In genomic region chr20:18428490-18429173, GRCh38 we compare ENCODE assay signal across 1 cellular context.
A peak's percentile ranks its signal among the peaks of the same experiment; 100 is the strongest.
TF ChIP-seq lines count a peak whose summit lies in the region.

No MANE protein-coding gene starts in this region.

TF ChIP-seq in HepG2, 621 proteins besides CTCF, POLR2A, EP300 and RAD21 (continues in another document):
- TF ChIP-seq ERF (CRISPR knock-in tag; IDR thresholded peaks at IDR 0.05) = 0 out of 2 replicates have a peak, but pooled peaks have one; percentile 22
- TF ChIP-seq, protein P1, sequence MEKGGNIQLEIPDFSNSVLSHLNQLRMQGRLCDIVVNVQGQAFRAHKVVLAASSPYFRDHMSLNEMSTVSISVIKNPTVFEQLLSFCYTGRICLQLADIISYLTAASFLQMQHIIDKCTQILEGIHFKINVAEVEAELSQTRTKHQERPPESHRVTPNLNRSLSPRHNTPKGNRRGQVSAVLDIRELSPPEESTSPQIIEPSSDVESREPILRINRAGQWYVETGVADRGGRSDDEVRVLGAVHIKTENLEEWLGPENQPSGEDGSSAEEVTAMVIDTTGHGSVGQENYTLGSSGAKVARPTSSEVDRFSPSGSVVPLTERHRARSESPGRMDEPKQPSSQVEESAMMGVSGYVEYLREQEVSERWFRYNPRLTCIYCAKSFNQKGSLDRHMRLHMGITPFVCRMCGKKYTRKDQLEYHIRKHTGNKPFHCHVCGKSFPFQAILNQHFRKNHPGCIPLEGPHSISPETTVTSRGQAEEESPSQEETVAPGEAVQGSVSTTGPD (CRISPR knock-in tag; IDR thresholded peaks at IDR 0.05) = peak; percentile 93
- no peak for TF ChIP-seq TEAD2 (CRISPR knock-in tag; IDR thresholded peaks at IDR 0.05)
- TF ChIP-seq FLYWCH1 (CRISPR knock-in tag; IDR thresholded peaks at IDR 0.05) = no peak
- TF ChIP-seq, protein P2, sequence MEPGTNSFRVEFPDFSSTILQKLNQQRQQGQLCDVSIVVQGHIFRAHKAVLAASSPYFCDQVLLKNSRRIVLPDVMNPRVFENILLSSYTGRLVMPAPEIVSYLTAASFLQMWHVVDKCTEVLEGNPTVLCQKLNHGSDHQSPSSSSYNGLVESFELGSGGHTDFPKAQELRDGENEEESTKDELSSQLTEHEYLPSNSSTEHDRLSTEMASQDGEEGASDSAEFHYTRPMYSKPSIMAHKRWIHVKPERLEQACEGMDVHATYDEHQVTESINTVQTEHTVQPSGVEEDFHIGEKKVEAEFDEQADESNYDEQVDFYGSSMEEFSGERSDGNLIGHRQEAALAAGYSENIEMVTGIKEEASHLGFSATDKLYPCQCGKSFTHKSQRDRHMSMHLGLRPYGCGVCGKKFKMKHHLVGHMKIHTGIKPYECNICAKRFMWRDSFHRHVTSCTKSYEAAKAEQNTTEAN (CRISPR knock-in tag; conservative IDR thresholded peaks at IDR 0.05) = no peak
- no peak for TF ChIP-seq ZBTB2 (CRISPR knock-in tag; IDR thresholded peaks at IDR 0.05; ENCODE audit: low read depth)
- peak; percentile 20 to 64; a peak in 2 of 4 replicates for TF ChIP-seq NR2F1 (CRISPR knock-in tag; IDR thresholded peaks at IDR 0.05)
- peak; percentile 69; the same call in 1 of the 2 replicates for TF ChIP-seq PRDM10 (CRISPR knock-in tag; IDR thresholded peaks at IDR 0.05; ENCODE audit: low read depth)
- peak; percentile 90 for TF ChIP-seq ZNF644 (CRISPR knock-in tag; IDR thresholded peaks at IDR 0.05; ENCODE audit: low read depth)
- no peak for TF ChIP-seq HCFC1 (IDR thresholded peaks at IDR 0.05; ENCODE audit: low read depth, low read length)
- TF ChIP-seq ZFY (CRISPR knock-in tag; IDR thresholded peaks at IDR 0.05) = no peak
- TF ChIP-seq ZNF746 (CRISPR knock-in tag; IDR thresholded peaks at IDR 0.05) = no peak
- TF ChIP-seq TEAD3 (CRISPR knock-in tag; optimal IDR thresholded peaks at IDR 0.05; ENCODE audit: borderline replicate concordance) = peak; percentile 10
- TF ChIP-seq CHD4 (IDR thresholded peaks at IDR 0.05; ENCODE audit: borderline replicate concordance, low read length) = no peak
- no peak for TF ChIP-seq DDIT3 (CRISPR knock-in tag; IDR thresholded peaks at IDR 0.05)
- TF ChIP-seq ASH2L (IDR thresholded peaks at IDR 0.05; ENCODE audit: insufficient read length, low read depth, low read length) = no peak
- TF ChIP-seq SNAI1 (CRISPR knock-in tag; IDR thresholded peaks at IDR 0.05; ENCODE audit: borderline replicate concordance) = no peak
- TF ChIP-seq ZNF891 (CRISPR knock-in tag; IDR thresholded peaks at IDR 0.05) = no peak
- TF ChIP-seq REST (IDR thresholded peaks at IDR 0.05; ENCODE audit: borderline replicate concordance in 1 of 2, low read depth in 1 of 2, low read length in 2 of 2) = no peak
- no peak for TF ChIP-seq DR1 (CRISPR knock-in tag; IDR thresholded peaks at IDR 0.05)
- TF ChIP-seq, protein P3, sequence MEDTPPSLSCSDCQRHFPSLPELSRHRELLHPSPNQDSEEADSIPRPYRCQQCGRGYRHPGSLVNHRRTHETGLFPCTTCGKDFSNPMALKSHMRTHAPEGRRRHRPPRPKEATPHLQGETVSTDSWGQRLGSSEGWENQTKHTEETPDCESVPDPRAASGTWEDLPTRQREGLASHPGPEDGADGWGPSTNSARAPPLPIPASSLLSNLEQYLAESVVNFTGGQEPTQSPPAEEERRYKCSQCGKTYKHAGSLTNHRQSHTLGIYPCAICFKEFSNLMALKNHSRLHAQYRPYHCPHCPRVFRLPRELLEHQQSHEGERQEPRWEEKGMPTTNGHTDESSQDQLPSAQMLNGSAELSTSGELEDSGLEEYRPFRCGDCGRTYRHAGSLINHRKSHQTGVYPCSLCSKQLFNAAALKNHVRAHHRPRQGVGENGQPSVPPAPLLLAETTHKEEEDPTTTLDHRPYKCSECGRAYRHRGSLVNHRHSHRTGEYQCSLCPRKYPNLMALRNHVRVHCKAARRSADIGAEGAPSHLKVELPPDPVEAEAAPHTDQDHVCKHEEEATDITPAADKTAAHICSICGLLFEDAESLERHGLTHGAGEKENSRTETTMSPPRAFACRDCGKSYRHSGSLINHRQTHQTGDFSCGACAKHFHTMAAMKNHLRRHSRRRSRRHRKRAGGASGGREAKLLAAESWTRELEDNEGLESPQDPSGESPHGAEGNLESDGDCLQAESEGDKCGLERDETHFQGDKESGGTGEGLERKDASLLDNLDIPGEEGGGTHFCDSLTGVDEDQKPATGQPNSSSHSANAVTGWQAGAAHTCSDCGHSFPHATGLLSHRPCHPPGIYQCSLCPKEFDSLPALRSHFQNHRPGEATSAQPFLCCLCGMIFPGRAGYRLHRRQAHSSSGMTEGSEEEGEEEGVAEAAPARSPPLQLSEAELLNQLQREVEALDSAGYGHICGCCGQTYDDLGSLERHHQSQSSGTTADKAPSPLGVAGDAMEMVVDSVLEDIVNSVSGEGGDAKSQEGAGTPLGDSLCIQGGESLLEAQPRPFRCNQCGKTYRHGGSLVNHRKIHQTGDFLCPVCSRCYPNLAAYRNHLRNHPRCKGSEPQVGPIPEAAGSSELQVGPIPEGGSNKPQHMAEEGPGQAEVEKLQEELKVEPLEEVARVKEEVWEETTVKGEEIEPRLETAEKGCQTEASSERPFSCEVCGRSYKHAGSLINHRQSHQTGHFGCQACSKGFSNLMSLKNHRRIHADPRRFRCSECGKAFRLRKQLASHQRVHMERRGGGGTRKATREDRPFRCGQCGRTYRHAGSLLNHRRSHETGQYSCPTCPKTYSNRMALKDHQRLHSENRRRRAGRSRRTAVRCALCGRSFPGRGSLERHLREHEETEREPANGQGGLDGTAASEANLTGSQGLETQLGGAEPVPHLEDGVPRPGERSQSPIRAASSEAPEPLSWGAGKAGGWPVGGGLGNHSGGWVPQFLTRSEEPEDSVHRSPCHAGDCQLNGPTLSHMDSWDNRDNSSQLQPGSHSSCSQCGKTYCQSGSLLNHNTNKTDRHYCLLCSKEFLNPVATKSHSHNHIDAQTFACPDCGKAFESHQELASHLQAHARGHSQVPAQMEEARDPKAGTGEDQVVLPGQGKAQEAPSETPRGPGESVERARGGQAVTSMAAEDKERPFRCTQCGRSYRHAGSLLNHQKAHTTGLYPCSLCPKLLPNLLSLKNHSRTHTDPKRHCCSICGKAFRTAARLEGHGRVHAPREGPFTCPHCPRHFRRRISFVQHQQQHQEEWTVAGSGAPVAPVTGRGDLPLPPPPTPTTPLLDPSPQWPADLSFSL (CRISPR knock-in tag; IDR thresholded peaks at IDR 0.05) = 0 out of 2 replicates have a peak, but pooled peaks have one; percentile 32
- TF ChIP-seq, protein P4, sequence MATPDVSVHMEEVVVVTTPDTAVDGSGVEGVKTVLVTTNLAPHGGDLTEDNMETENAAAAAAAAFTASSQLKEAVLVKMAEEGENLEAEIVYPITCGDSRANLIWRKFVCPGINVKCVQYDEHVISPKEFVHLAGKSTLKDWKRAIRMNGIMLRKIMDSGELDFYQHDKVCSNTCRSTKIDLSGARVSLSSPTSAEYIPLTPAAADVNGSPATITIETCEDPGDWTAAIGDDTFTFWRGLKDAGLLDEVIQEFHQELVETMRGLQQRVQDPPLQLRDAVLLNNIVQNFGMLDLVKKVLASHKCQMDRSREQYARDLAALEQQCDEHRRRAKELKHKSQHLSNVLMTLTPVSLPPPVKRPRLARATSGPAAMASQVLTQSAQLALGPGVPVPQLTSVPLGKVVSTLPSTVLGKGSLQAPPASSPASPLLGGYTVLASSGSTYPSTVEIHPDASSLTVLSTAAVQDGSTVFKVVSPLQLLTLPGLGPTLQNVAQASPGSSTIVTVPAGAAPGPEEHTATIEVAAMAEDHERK (CRISPR knock-in tag; IDR thresholded peaks at IDR 0.05; ENCODE audit: low read depth) = no peak
- TF ChIP-seq ZNF512B (CRISPR knock-in tag; IDR thresholded peaks at IDR 0.05; ENCODE audit: borderline replicate concordance) = no peak
- no peak for TF ChIP-seq RFXAP (CRISPR knock-in tag; IDR thresholded peaks at IDR 0.05; ENCODE audit: borderline replicate concordance)
- TF ChIP-seq, protein P5, sequence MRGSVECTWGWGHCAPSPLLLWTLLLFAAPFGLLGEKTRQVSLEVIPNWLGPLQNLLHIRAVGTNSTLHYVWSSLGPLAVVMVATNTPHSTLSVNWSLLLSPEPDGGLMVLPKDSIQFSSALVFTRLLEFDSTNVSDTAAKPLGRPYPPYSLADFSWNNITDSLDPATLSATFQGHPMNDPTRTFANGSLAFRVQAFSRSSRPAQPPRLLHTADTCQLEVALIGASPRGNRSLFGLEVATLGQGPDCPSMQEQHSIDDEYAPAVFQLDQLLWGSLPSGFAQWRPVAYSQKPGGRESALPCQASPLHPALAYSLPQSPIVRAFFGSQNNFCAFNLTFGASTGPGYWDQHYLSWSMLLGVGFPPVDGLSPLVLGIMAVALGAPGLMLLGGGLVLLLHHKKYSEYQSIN (CRISPR knock-in tag; IDR thresholded peaks at IDR 0.05; ENCODE audit: borderline replicate concordance) = no peak
- TF ChIP-seq CEBPG (CRISPR knock-in tag; IDR thresholded peaks at IDR 0.05) = no peak
